Comparison of ENCODE assay signal across 25 cellular contexts in the genomic region with DNA sequence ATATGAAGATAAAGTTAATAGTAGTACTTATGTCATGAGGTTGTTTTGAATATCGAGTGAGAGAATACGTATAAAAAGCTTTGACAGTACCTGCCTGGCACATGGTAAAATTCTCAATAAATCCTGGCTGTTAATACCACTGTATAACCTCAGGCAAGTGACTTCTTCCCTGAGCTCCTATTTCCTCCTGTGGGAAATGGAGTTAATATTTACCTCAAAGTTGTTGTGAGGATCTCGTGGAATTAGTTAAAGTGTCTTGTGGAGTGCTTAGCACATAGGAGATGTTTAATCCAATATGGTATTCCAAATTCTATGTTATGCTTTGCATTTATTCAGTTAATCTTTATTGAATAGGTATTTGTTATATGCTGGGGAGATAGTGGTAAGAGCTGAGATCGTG.
"Had no signal": no experiment of that assay in that cellular context is flagged by ENCODE, and none has a peak within 500 bp of the region (broad histone marks: within the 10 kb centered on the region; RNA-seq: fewer than 3 reads in every experiment).

No MANE protein-coding gene starts in this region.

- H3K9me3 ChIP-seq: Peyer's patch, SJSA1 had no signal

- H3K4me1 ChIP-seq: SJSA1 had no signal

- FAIRE-seq: astrocyte had no signal

- H3K27ac Mint-ChIP-seq: activated B cell treated with CpG ODN at 0.5 μM for 24 hours; activated CD4-positive, alpha-beta T cell treated with anti-CD3 and anti-CD28 coated beads, Interleukin-2, amount 10 ng/mL, durations not matched to agents 24 days and 14 days; activated CD8-positive, alpha-beta memory T cell treated with anti-CD3 and anti-CD28 coated beads, Interleukin-2, amount 10 ng/mL, durations not matched to agents 7 days and 5 days; activated naive CD4-positive, alpha-beta T cell treated with anti-CD3 and anti-CD28 coated beads, Interleukin-2, amount 50 U/mL, for 72 hours; T-helper 1 cell treated with Interleukin-12 subunit alpha and Interleukin-12 subunit beta and Interleukin-4 antibody, amounts not matched to agents 30 μg/mL and 1 μg/mL, for 36 hours had no signal

- H3K4me3 ChIP-seq: Peyer's patch, SJSA1 had no signal

- H3K27me3 Mint-ChIP-seq: activated B cell treated with CpG ODN at 0.5 μM for 24 hours; activated CD4-positive, alpha-beta T cell treated with anti-CD3 and anti-CD28 coated beads, Interleukin-2, amount 10 ng/mL, durations not matched to agents 24 days and 14 days; activated CD8-positive, alpha-beta memory T cell treated with anti-CD3 and anti-CD28 coated beads, Interleukin-2, amount 10 ng/mL, durations not matched to agents 7 days and 5 days; brain had no signal

- H3K4me3 Mint-ChIP-seq: activated B cell treated with CpG ODN at 0.5 μM for 24 hours; activated CD4-positive, alpha-beta T cell treated with anti-CD3 and anti-CD28 coated beads, Interleukin-2, amount 10 ng/mL, durations not matched to agents 24 days and 14 days; activated CD8-positive, alpha-beta memory T cell treated with anti-CD3 and anti-CD28 coated beads, Interleukin-2, amount 10 ng/mL, durations not matched to agents 7 days and 5 days; activated T-cell treated with anti-CD3 and anti-CD28 coated beads, Interleukin-2, amount 50 U/mL, for 4 hours; brain; T-helper 1 cell treated with Interleukin-12 subunit alpha and Interleukin-12 subunit beta and Interleukin-4 antibody, amounts not matched to agents 30 μg/mL and 1 μg/mL, for 36 hours had no signal

- DNase-seq: activated B cell treated with CpG ODN at 0.5 μM for 24 hours; activated CD4-positive, alpha-beta T cell treated with anti-CD3 and anti-CD28 coated beads for 1 hour; activated CD4-positive, alpha-beta T cell treated with anti-CD3 and anti-CD28 coated beads, Interleukin-2, amount 10 ng/mL, durations not matched to agents 24 days and 14 days; activated CD4-positive, alpha-beta T cell treated with anti-CD3 and anti-CD28 coated beads, Interleukin-2, amount 50 U/mL, for 48 hours; activated CD8-positive, alpha-beta memory T cell treated with anti-CD3 and anti-CD28 coated beads, Interleukin-2, amount 10 ng/mL, durations not matched to agents 7 days and 5 days; activated effector memory CD4-positive, alpha-beta T cell treated with anti-CD3 and anti-CD28 coated beads, Interleukin-2, amount 50 U/mL, for 16 hours; activated naive CD4-positive, alpha-beta T cell treated with Interleukin-2 at 50 U/mL for 16 hours; activated T-cell treated with anti-CD3 and anti-CD28 coated beads, Interleukin-2, amount 50 U/mL, for 4 hours; amygdala; KG1; NCI-H1048; NCI-H146; NCI-H187 treated with DMSO at 0.1 percent for 48 hours; NCI-H2081 treated with DMSO at 0.1 percent for 48 hours; NCI-H446; Peyer's patch; SHP77; SW 1271; T-helper 9 cell had no signal

- H3K36me3 ChIP-seq: Peyer's patch, SJSA1 had no signal

- H3K4me1 Mint-ChIP-seq: activated B cell treated with CpG ODN at 0.5 μM for 24 hours had no signal

- H3K9me3 Mint-ChIP-seq: activated B cell treated with CpG ODN at 0.5 μM for 24 hours; activated CD4-positive, alpha-beta T cell treated with anti-CD3 and anti-CD28 coated beads, Interleukin-2, amount 10 ng/mL, durations not matched to agents 24 days and 14 days; activated naive CD4-positive, alpha-beta T cell treated with anti-CD3 and anti-CD28 coated beads, Interleukin-2, amount 50 U/mL, for 72 hours; activated T-cell treated with anti-CD3 and anti-CD28 coated beads, Interleukin-2, amount 50 U/mL, for 4 hours; brain; T-helper 1 cell treated with Interleukin-12 subunit alpha and Interleukin-12 subunit beta and Interleukin-4 antibody, amounts not matched to agents 30 μg/mL and 1 μg/mL, for 36 hours had no signal

- H3K36me3 Mint-ChIP-seq: activated naive CD4-positive, alpha-beta T cell treated with anti-CD3 and anti-CD28 coated beads, Interleukin-2, amount 50 U/mL, for 72 hours had no signal

- H3K27ac ChIP-seq: Peyer's patch, SJSA1 had no signal

- ATAC-seq: activated CD8-positive, alpha-beta memory T cell treated with anti-CD3 and anti-CD28 coated beads, Interleukin-2, amount 10 ng/mL, durations not matched to agents 7 days and 5 days; activated naive CD4-positive, alpha-beta T cell treated with anti-CD3 and anti-CD28 coated beads, Interleukin-2, amount 50 U/mL, for 72 hours; activated T-cell treated with anti-CD3 and anti-CD28 coated beads, Interleukin-2, amount 50 U/mL, for 4 hours; SK-N-SH treated with all-trans-retinoic acid at 6 μM for 48 hours had no signal

- H3K27me3 ChIP-seq: Peyer's patch, SJSA1 had no signal
